Comparison of ENCODE assay signal across 19 cellular contexts in genomic region chr18:32420084-32420483, GRCh38. TPM values are rescaled to one million over a fixed set of nuclear protein-coding genes. Genes with fewer than 3 reads are reported as not detected.
"Had no signal": no experiment of that assay in that cellular context is flagged by ENCODE, and none has a peak within 500 bp of the region (broad histone marks: within the 10 kb centered on the region; RNA-seq: fewer than 3 reads in every experiment).

No MANE protein-coding gene starts in this region.

- DNase-seq: activated CD4-positive, alpha-beta T cell treated with anti-CD3 and anti-CD28 coated beads, Interleukin-2, amount 10 ng/mL, durations not matched to agents 7 days and 5 days; activated CD4-positive, CD25-positive, alpha-beta regulatory T cell; activated CD8-positive, alpha-beta memory T cell treated with anti-CD3 and anti-CD28 coated beads, Interleukin-2, amount 50 U/mL, for 48 hours; activated naive CD8-positive, alpha-beta T cell treated with anti-CD3 and anti-CD28 coated beads for 36 hours; cortex of kidney; effector CD4-positive, alpha-beta T cell; esophagus squamous epithelium; foreskin fibroblast; immature natural killer cell; posterior cingulate gyrus; small intestine; stimulated activated CD4-positive, alpha-beta T cell treated with anti-CD3 and anti-CD28 coated beads, Interleukin-4, amount 100 ng/mL, for 24 hours; stimulated activated naive CD4-positive, alpha-beta T cell; substantia nigra; T-helper 2 cell; uterus had no signal

- H3K36me3 ChIP-seq: esophagus squamous epithelium, uterus had no signal

- H3K27me3 ChIP-seq: esophagus squamous epithelium, tibial nerve, uterus had no signal

- FAIRE-seq: small intestine, TTC549 had no signal

- H3K9me3 ChIP-seq: esophagus squamous epithelium, tibial nerve, uterus had no signal

- H3K27ac ChIP-seq: esophagus squamous epithelium, tibial nerve, uterus had no signal

- H3K4me3 ChIP-seq: esophagus squamous epithelium, lung, tibial nerve, uterus had no signal

RNA-seq across cellular contexts. Expression of gene GAREM1, which starts 50.6 kb away (rescaled TPM):
- total RNA-seq: activated CD4-positive, alpha-beta T cell treated with anti-CD3 and anti-CD28 coated beads, Interleukin-2, amount 10 ng/mL, durations not matched to agents 7 days and 5 days; activated naive CD8-positive, alpha-beta T cell treated with anti-CD3 and anti-CD28 coated beads for 36 hours had no signal
